In genomic region chr11:132992838-132993680, GRCh38 we compare ENCODE assay signal across 16 cellular contexts.
DNase-seq lines count a peak whose midpoint lies in the region; ATAC-seq, FAIRE-seq and TF ChIP-seq lines count a peak whose summit lies in the region.
"Had no signal": no experiment of that assay in that cellular context is flagged by ENCODE, and none has a peak within 500 bp of the region (broad histone marks: within the 10 kb centered on the region; RNA-seq: fewer than 3 reads in every experiment).

No MANE protein-coding gene starts in this region.

- DNase-seq in A673 (ENCODE audit: low spot score) (peak; percentile 46), GM23248 (peak; percentile 37), hepatocyte (ENCODE audit: low spot score) (no peak), H54 (ENCODE audit: insufficient read length, low spot score) (no peak), Karpas-422 (no peak)
- DNase-seq: activated CD8-positive, alpha-beta memory T cell treated with anti-CD3 and anti-CD28 coated beads for 24 hours; AML-193; erythroblast; NCI-H446 treated with DMSO at 0.1 percent for 48 hours; T-cell had no signal

- BruUV-seq in A673 (replicated peaks; lab: Mats Ljungman, UMichigan) = no TSS peak

- H3K4me1 ChIP-seq in A673 (ENCODE audit: insufficient read depth, low read length, poor library complexity, severe bottlenecking) (peaks cover 8% of the 10 kb centered on the region), GM23248 (ENCODE audit: insufficient read depth) (peaks cover 6% of the 10 kb centered on the region; the same call in 1 of the 2 replicates), hepatocyte (ENCODE audit: insufficient read depth) (no peaks in the 10 kb centered on the region), Karpas-422 (ENCODE audit: low read length) (no peaks in the 10 kb centered on the region)
- H3K4me1 ChIP-seq: parathyroid adenoma had no signal

- no peak overlapping the region for H3K4me3 ChIP-seq in A673 (ENCODE audit: low read depth, low read length, poor library complexity, severe bottlenecking)
- no peak overlapping the region for H3K4me3 ChIP-seq in GM23248
- H3K4me3 ChIP-seq in hepatocyte = no peak overlapping the region
- no peak overlapping the region for H3K4me3 ChIP-seq in Karpas-422 (ENCODE audit: low read length)

- no peak overlapping the region for H3K4me2 ChIP-seq in GM23248 (ENCODE audit: unreplicated experiment)
- peak overlapping the region; percentile 79 for H3K4me2 ChIP-seq in hepatocyte
- no peak overlapping the region for H3K4me2 ChIP-seq in Karpas-422 (ENCODE audit: low read depth, low read length, poor library complexity, severe bottlenecking)

- FAIRE-seq in H54 (lab: Jason Lieb, UNC) = no peak
- FAIRE-seq: keratinocyte had no signal

- H3K9ac ChIP-seq in GM23248 = no peak overlapping the region
- no peak overlapping the region for H3K9ac ChIP-seq in Karpas-422 (ENCODE audit: low read length)
- H3K9ac ChIP-seq: parathyroid adenoma had no signal

- H3F3A ChIP-seq in GM23248 (ENCODE audit: insufficient read depth) = no peaks in the 10 kb centered on the region

- H3K27ac ChIP-seq in A673 (ENCODE audit: low read depth, low read length, poor library complexity, severe bottlenecking) (no peak overlapping the region), GM23248 (no peak overlapping the region), VCaP (peak overlapping the region; percentile 81), hepatocyte (no peak overlapping the region), Karpas-422 (ENCODE audit: low read length) (no peak overlapping the region)
- H3K27ac ChIP-seq: parathyroid adenoma, tibial nerve had no signal

- ATAC-seq in GM19328 (IDR thresholded peaks at IDR 0.05; ENCODE audit: unreplicated experiment) = no peak
- no peak for ATAC-seq in HG03159 (IDR thresholded peaks at IDR 0.05; ENCODE audit: unreplicated experiment)
- ATAC-seq: T-cell had no signal

- WGBS in GM23248 (ENCODE audit: low coverage in 1 of 2, low lambda C conversion rate in 2 of 2, missing lambda C conversion rate in 2 of 2), 2 experiments = 16 to 20% methylated on average over 17 of the region's 17 CpGs
- WGBS in hepatocyte (ENCODE audit: low lambda C conversion rate, missing lambda C conversion rate) = 54% methylated on average over 17 of the region's 17 CpGs

- H3K27me3 ChIP-seq in A673 (replicated peaks; ENCODE audit: insufficient read depth, low read depth, low read length, poor library complexity) = peaks cover 43% of the 10 kb centered on the region
- H3K27me3 ChIP-seq in GM23248 (replicated peaks; ENCODE audit: insufficient read depth) = peaks cover 41% of the 10 kb centered on the region
- peaks cover 76% of the 10 kb centered on the region for H3K27me3 ChIP-seq in hepatocyte
- no peaks in the 10 kb centered on the region for H3K27me3 ChIP-seq in Karpas-422 (ENCODE audit: low read length)

- peak; percentile 29; the same call in 1 of the 2 replicates for TF ChIP-seq CTCF in A673 (conservative IDR thresholded peaks at IDR 0.05; ENCODE audit: low read depth, low read length)
- peak; percentile 91 for TF ChIP-seq CTCF in VCaP (conservative IDR thresholded peaks at IDR 0.05)
- TF ChIP-seq CTCF in hepatocyte (IDR thresholded peaks at IDR 0.05; ENCODE audit: poor library complexity) = no peak

- H3K9me2 ChIP-seq in GM23248 (ENCODE audit: insufficient read depth) = no peaks in the 10 kb centered on the region
- H3K9me2 ChIP-seq in hepatocyte (replicated peaks; ENCODE audit: insufficient read depth) = no peaks in the 10 kb centered on the region
- no peaks in the 10 kb centered on the region for H3K9me2 ChIP-seq in Karpas-422 (replicated peaks; ENCODE audit: insufficient read depth, low read length)

- H3K79me2 ChIP-seq in GM23248 (ENCODE audit: insufficient read depth) (no peaks in the 10 kb centered on the region), hepatocyte (no peaks in the 10 kb centered on the region), Karpas-422 (ENCODE audit: low read length) (no peaks in the 10 kb centered on the region)
- H3K79me2 ChIP-seq: parathyroid adenoma had no signal

- H2AFZ ChIP-seq in GM23248 (no peak overlapping the region), hepatocyte (no peak overlapping the region), Karpas-422 (ENCODE audit: low read length) (no peak overlapping the region)
- H2AFZ ChIP-seq: parathyroid adenoma had no signal

- intact Hi-C loops in A673 (cut with micrococcal nuclease; ENCODE audit: unreplicated experiment) = no loop called here

- TF ChIP-seq POLR2A in H54 (IDR thresholded peaks at IDR 0.05; ENCODE audit: low read depth, low read length) = no peak

- no peaks in the 10 kb centered on the region for H3K9me3 ChIP-seq in A673 (ENCODE audit: low read depth, low read length, poor library complexity, severe bottlenecking)
- no peaks in the 10 kb centered on the region for H3K9me3 ChIP-seq in GM23248 (ENCODE audit: low read depth)
- H3K9me3 ChIP-seq in hepatocyte (ENCODE audit: low read depth) = no peaks in the 10 kb centered on the region
- H3K9me3 ChIP-seq in Karpas-422 (ENCODE audit: low read length) = no peaks in the 10 kb centered on the region
- H3K9me3 ChIP-seq: tibial nerve had no signal

- in situ Hi-C loops in GM23248 (cut with MboI) = no loop called here

- H3K36me3 ChIP-seq in A673 (ENCODE audit: insufficient read depth, low read length, poor library complexity, severe bottlenecking) (no peaks in the 10 kb centered on the region), GM23248 (ENCODE audit: low read depth) (no peaks in the 10 kb centered on the region), hepatocyte (replicated peaks; ENCODE audit: insufficient read depth, low read depth) (no peaks in the 10 kb centered on the region), Karpas-422 (ENCODE audit: insufficient read depth, low read length) (no peaks in the 10 kb centered on the region)
- H3K36me3 ChIP-seq: tibial nerve had no signal

- no peaks in the 10 kb centered on the region for H4K20me1 ChIP-seq in GM23248 (ENCODE audit: insufficient read depth)
- H4K20me1 ChIP-seq in hepatocyte (ENCODE audit: insufficient read depth, poor library complexity, severe bottlenecking) = no peaks in the 10 kb centered on the region
- H4K20me1 ChIP-seq in Karpas-422 (ENCODE audit: insufficient read depth, low read depth, low read length) = no peaks in the 10 kb centered on the region

- POLR2A ChIA-PET in A673 (lab: Charles Lee; ENCODE audit: low non-redundant PET) = no interaction called here

- CTCF ChIA-PET in A673 (lab: Charles Lee) = no interaction called here

Comparison
In these comparisons a context has a peak if more than half of its experiments do, and no peak if none do; other contexts are left out.
1. DNase-seq: peak in A673 (single experiment) and GM23248 (single experiment); none in hepatocyte (single experiment), H54 (single experiment) and Karpas-422 (single experiment).